In the genomic region with DNA sequence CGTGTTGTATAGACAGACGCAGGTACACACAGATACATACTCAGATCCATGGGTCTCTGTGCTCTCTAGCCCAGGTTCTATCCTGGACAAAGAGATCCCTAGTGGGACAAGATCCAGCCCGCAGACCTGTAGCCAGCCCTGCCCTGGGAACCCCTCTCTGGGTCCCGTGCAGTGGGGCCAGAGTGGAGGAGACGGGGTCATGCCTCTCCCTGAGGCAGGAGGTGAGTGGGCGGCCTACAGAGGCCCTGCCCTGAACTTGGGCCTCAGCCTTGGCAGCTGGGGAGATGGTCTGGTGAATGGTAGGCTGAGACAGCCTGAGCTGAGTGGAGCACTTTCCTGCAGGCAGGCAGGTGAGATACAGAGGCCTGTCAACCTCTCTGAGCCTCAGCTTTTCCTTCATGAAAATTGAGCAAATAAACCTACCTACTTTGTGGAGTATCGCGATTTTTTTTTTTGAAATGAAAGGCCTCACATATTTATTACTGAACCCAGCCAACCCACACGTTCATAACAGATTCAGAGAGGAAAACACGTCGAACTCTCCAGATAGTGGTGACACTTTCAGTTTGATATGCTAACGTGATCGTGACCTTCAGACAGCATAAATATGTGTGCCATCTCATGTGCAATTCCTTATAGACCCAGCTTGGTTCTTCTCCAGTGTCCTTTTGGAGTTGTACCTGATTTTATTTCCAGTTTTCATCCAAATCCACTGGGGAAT, we compare ENCODE assay signal across 1 cellular context.
TF ChIP-seq lines count a peak whose summit lies in the region.

No MANE protein-coding gene starts in this region.

TF ChIP-seq in H1, 55 proteins besides CTCF, POLR2A, EP300 and RAD21:
- TF ChIP-seq JUN (IDR thresholded peaks at IDR 0.05; ENCODE audit: low read depth, low read length) (no peak), KDM1A (IDR thresholded peaks at IDR 0.05; ENCODE audit: borderline replicate concordance, low read length) (no peak), CBX5 (IDR thresholded peaks at IDR 0.05; ENCODE audit: low read depth, low read length) (no peak), TCF12 (IDR thresholded peaks at IDR 0.05; ENCODE audit: low read depth, low read length) (no peak), GTF2F1 (IDR thresholded peaks at IDR 0.05; ENCODE audit: borderline replicate concordance, low read depth, low read length) (no peak), GABPA (IDR thresholded peaks at IDR 0.05; ENCODE audit: borderline replicate concordance, insufficient read depth, low read length) (no peak), POU5F1 (IDR thresholded peaks at IDR 0.05; ENCODE audit: low read depth, low read length) (no peak)
- TF ChIP-seq, protein P1, sequence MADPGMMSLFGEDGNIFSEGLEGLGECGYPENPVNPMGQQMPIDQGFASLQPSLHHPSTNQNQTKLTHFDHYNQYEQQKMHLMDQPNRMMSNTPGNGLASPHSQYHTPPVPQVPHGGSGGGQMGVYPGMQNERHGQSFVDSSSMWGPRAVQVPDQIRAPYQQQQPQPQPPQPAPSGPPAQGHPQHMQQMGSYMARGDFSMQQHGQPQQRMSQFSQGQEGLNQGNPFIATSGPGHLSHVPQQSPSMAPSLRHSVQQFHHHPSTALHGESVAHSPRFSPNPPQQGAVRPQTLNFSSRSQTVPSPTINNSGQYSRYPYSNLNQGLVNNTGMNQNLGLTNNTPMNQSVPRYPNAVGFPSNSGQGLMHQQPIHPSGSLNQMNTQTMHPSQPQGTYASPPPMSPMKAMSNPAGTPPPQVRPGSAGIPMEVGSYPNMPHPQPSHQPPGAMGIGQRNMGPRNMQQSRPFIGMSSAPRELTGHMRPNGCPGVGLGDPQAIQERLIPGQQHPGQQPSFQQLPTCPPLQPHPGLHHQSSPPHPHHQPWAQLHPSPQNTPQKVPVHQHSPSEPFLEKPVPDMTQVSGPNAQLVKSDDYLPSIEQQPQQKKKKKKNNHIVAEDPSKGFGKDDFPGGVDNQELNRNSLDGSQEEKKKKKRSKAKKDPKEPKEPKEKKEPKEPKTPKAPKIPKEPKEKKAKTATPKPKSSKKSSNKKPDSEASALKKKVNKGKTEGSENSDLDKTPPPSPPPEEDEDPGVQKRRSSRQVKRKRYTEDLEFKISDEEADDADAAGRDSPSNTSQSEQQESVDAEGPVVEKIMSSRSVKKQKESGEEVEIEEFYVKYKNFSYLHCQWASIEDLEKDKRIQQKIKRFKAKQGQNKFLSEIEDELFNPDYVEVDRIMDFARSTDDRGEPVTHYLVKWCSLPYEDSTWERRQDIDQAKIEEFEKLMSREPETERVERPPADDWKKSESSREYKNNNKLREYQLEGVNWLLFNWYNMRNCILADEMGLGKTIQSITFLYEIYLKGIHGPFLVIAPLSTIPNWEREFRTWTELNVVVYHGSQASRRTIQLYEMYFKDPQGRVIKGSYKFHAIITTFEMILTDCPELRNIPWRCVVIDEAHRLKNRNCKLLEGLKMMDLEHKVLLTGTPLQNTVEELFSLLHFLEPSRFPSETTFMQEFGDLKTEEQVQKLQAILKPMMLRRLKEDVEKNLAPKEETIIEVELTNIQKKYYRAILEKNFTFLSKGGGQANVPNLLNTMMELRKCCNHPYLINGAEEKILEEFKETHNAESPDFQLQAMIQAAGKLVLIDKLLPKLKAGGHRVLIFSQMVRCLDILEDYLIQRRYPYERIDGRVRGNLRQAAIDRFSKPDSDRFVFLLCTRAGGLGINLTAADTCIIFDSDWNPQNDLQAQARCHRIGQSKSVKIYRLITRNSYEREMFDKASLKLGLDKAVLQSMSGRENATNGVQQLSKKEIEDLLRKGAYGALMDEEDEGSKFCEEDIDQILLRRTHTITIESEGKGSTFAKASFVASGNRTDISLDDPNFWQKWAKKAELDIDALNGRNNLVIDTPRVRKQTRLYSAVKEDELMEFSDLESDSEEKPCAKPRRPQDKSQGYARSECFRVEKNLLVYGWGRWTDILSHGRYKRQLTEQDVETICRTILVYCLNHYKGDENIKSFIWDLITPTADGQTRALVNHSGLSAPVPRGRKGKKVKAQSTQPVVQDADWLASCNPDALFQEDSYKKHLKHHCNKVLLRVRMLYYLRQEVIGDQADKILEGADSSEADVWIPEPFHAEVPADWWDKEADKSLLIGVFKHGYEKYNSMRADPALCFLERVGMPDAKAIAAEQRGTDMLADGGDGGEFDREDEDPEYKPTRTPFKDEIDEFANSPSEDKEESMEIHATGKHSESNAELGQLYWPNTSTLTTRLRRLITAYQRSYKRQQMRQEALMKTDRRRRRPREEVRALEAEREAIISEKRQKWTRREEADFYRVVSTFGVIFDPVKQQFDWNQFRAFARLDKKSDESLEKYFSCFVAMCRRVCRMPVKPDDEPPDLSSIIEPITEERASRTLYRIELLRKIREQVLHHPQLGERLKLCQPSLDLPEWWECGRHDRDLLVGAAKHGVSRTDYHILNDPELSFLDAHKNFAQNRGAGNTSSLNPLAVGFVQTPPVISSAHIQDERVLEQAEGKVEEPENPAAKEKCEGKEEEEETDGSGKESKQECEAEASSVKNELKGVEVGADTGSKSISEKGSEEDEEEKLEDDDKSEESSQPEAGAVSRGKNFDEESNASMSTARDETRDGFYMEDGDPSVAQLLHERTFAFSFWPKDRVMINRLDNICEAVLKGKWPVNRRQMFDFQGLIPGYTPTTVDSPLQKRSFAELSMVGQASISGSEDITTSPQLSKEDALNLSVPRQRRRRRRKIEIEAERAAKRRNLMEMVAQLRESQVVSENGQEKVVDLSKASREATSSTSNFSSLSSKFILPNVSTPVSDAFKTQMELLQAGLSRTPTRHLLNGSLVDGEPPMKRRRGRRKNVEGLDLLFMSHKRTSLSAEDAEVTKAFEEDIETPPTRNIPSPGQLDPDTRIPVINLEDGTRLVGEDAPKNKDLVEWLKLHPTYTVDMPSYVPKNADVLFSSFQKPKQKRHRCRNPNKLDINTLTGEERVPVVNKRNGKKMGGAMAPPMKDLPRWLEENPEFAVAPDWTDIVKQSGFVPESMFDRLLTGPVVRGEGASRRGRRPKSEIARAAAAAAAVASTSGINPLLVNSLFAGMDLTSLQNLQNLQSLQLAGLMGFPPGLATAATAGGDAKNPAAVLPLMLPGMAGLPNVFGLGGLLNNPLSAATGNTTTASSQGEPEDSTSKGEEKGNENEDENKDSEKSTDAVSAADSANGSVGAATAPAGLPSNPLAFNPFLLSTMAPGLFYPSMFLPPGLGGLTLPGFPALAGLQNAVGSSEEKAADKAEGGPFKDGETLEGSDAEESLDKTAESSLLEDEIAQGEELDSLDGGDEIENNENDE (IDR thresholded peaks at IDR 0.05; ENCODE audit: insufficient replicate concordance, low read length), result no peak
